Comparison of ENCODE assay signal across 26 cellular contexts in the genomic region with DNA sequence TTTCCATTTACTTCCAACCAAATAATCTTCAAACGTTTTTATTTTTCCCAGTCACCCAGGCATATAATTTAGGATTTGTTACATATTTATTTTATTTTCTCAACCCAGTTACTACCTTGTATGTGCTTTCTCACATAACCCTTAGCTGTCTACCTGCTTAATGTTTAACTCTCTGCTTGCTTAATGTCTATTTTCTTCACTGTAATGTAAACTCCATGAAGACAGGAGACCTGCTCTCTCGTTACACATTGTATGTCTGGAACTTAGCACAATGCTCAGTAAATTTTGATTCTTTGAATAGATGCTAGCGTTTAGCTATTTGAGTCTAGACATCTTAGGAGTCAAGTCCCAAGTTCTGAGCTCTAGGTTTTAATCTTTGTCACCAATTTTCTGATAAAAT.
"Had no signal": no experiment of that assay in that cellular context is flagged by ENCODE, and none has a peak within 500 bp of the region (broad histone marks: within the 10 kb centered on the region; RNA-seq: fewer than 3 reads in every experiment).

No MANE protein-coding gene starts in this region.

- ATAC-seq: effector memory CD8-positive, alpha-beta T cell; esophagus mucosa; gastrocnemius medialis; heart right ventricle; left cardiac atrium; left lung; left ventricle myocardium superior; lower lobe of right lung; mucosa of descending colon had no signal

- H3K27ac ChIP-seq: colonic mucosa, epithelial cell of prostate, esophagus squamous epithelium, gastrocnemius medialis, heart right ventricle, left lung, lower lobe of right lung had no signal

- FAIRE-seq: endometrium, islet of Langerhans, keratinocyte had no signal

- H3K4me1 ChIP-seq: colonic mucosa, esophagus squamous epithelium, gastrocnemius medialis, heart right ventricle, left lung, lower lobe of right lung had no signal

- H3K9me3 ChIP-seq: colonic mucosa, esophagus squamous epithelium, gastrocnemius medialis, heart right ventricle, left lung, lower lobe of right lung, mucosa of descending colon had no signal

- DNase-seq: colonic mucosa; cortex of kidney; effector CD8-positive, alpha-beta T cell; effector memory CD8-positive, alpha-beta T cell; endodermal cell; erythroblast; esophagus squamous epithelium; foreskin fibroblast; foreskin melanocyte; gastrocnemius medialis; glutamatergic neuron; head of caudate nucleus; heart right ventricle; hippocampal formation; left cardiac atrium; left lung; left ventricle myocardium superior; lower lobe of right lung; mesenchymal stem cell; mucosa of descending colon; naive B cell had no signal

- H3K27me3 ChIP-seq: colonic mucosa, esophagus squamous epithelium, gastrocnemius medialis, heart right ventricle, left lung had no signal

- H3K36me3 ChIP-seq: colonic mucosa, gastrocnemius medialis had no signal

- H3K4me3 ChIP-seq: colonic mucosa, esophagus squamous epithelium, gastrocnemius medialis, heart right ventricle, left lung, lower lobe of right lung, mucosa of descending colon had no signal
